Comparison of ENCODE assay signal across 18 cellular contexts in genomic region chr5:87394407-87394806, GRCh38. TPM values are rescaled to one million over a fixed set of nuclear protein-coding genes. Genes with fewer than 3 reads are reported as not detected.
A peak's percentile ranks its signal among the peaks of the same experiment; 100 is the strongest.
DNase-seq lines count a peak whose midpoint lies in the region; ATAC-seq, FAIRE-seq and TF ChIP-seq lines count a peak whose summit lies in the region.
"Had no signal": no experiment of that assay in that cellular context is flagged by ENCODE, and none has a peak within 500 bp of the region (broad histone marks: within the 10 kb centered on the region; RNA-seq: fewer than 3 reads in every experiment).

No MANE protein-coding gene starts in this region.

- no peak overlapping the region for H2AFZ ChIP-seq in mammary epithelial cell (ENCODE audit: low read depth, low read length)
- H2AFZ ChIP-seq: parathyroid adenoma had no signal

- peaks cover 25% of the 10 kb centered on the region for H3K79me2 ChIP-seq in mammary epithelial cell (ENCODE audit: insufficient read depth, low read length)
- H3K79me2 ChIP-seq: parathyroid adenoma had no signal

- peak in 1 of 2 experiments; percentile 17 for DNase-seq in A549 (ENCODE audit: low read depth in 1 of 2, low spot score in 1 of 2)
- no peak for DNase-seq in H54 (ENCODE audit: insufficient read length, low spot score)
- peak; percentile 8 for DNase-seq in mammary epithelial cell
- peak; percentile 82 for DNase-seq in kidney glomerular epithelial cell (lab: John Stamatoyannopoulos, UW)
- no peak for DNase-seq in HK-2 (ENCODE audit: unreplicated experiment)
- DNase-seq: foreskin melanocyte; H9; lower lobe of right lung; NCI-H2107; stimulated activated CD4-positive, alpha-beta T cell treated with anti-CD3 and anti-CD28 coated beads, Interleukin-4, amount 100 ng/mL, for 4 hours; testis had no signal

- H3K36me3 ChIP-seq in mammary epithelial cell (ENCODE audit: insufficient read depth, low read length), result peaks cover 42% of the 10 kb centered on the region

- H3K27me3 ChIP-seq in mammary epithelial cell (ENCODE audit: insufficient read depth, low read length), result no peaks in the 10 kb centered on the region
- H3K27me3 ChIP-seq: BLaER1, testis had no signal

- TF ChIP-seq POLR2A in A549 (IDR thresholded peaks at IDR 0.05; ENCODE audit: low read length) (no peak), H54 (IDR thresholded peaks at IDR 0.05; ENCODE audit: low read depth, low read length) (no peak)

- H3K9me3 ChIP-seq in A549 (no peaks in the 10 kb centered on the region), mammary epithelial cell (replicated peaks; ENCODE audit: insufficient read depth, low read length) (no peaks in the 10 kb centered on the region)
- H3K9me3 ChIP-seq: BLaER1, lower lobe of right lung, testis had no signal

- no peak for TF ChIP-seq RAD21 in A549 (conservative IDR thresholded peaks at IDR 0.05 in 1 of 2, IDR thresholded peaks at IDR 0.05 in 1 of 2)

- no TSS peak for BruUV-seq in mammary epithelial cell (replicated peaks; lab: Mats Ljungman, UMichigan)

- peak; percentile 44 to 51; a peak in 5 of 6 replicates for ATAC-seq in A549
- no peak for ATAC-seq in HG02938 (IDR thresholded peaks at IDR 0.05; ENCODE audit: unreplicated experiment)
- no peak for ATAC-seq in GM19328 (IDR thresholded peaks at IDR 0.05; ENCODE audit: unreplicated experiment)
- ATAC-seq in GM19397 (IDR thresholded peaks at IDR 0.05; ENCODE audit: unreplicated experiment), result no peak

- CTCF ChIA-PET in A549 (lab: Yijun Ruan, JAX) (interaction anchor here (0.8 to 1.3 kb wide), 2 partner anchors 129 to 324 kb away, joined by 3 to 5 read pairs; no protein-coding TSS in a partner anchor), mammary epithelial cell (lab: Charles Lee; ENCODE audit: low non-redundant PET) (no interaction called here)

- H3K4me2 ChIP-seq in A549 (peak overlapping the region; percentile 73), mammary epithelial cell (ENCODE audit: insufficient read depth, low read depth, low read length) (no peak overlapping the region)
- H3K4me2 ChIP-seq: BLaER1, KMS-11 had no signal

- no peak overlapping the region for H3K4me3 ChIP-seq in A549
- no peak overlapping the region for H3K4me3 ChIP-seq in mammary epithelial cell (replicated peaks in 1 of 3; ENCODE audit: insufficient read depth in 1 of 3, low read depth in 2 of 3, low read length in 3 of 3)
- H3K4me3 ChIP-seq: BLaER1, lower lobe of right lung, testis had no signal

- peaks cover 56% of the 10 kb centered on the region for H3K4me1 ChIP-seq in A549
- peaks cover 17% of the 10 kb centered on the region for H3K4me1 ChIP-seq in mammary epithelial cell (ENCODE audit: insufficient read depth, low read length)
- H3K4me1 ChIP-seq: BLaER1, testis had no signal

- H3K9ac ChIP-seq in mammary epithelial cell (ENCODE audit: insufficient read depth, low read length), result no peak overlapping the region
- H3K9ac ChIP-seq: BLaER1, KMS-11, parathyroid adenoma had no signal

- 37% methylated on average over 1 of the region's 1 CpG for WGBS in A549 (ENCODE audit: missing lambda C conversion rate)
- WGBS in mammary epithelial cell (ENCODE audit: low coverage, missing lambda C conversion rate), result 77% methylated on average over 1 of the region's 1 CpG

- no peaks in the 10 kb centered on the region for H4K20me1 ChIP-seq in mammary epithelial cell (ENCODE audit: insufficient read depth, low read length)

- TF ChIP-seq CTCF in A549 (IDR thresholded peaks at IDR 0.05) (no peak), mammary epithelial cell (conservative IDR thresholded peaks at IDR 0.05 in 1 of 2, IDR thresholded peaks at IDR 0.05 in 1 of 2; ENCODE audit: extremely low read depth in 1 of 2, insufficient read depth in 1 of 2, low read depth in 1 of 2, low read length in 2 of 2) (no peak)

- POLR2A ChIA-PET in A549 (lab: Yijun Ruan, JAX), result no interaction called here

- dilution Hi-C loops in mammary epithelial cell (cut with HindIII; ENCODE audit: low sequenced_read_pairs), result no loop called here

- H3K27ac ChIP-seq in A549, result peak overlapping the region in 1 of 2 experiments; percentile 62; a peak in 5 of 6 replicates
- no peak overlapping the region for H3K27ac ChIP-seq in mammary epithelial cell (ENCODE audit: insufficient read depth, low read depth, low read length)
- H3K27ac ChIP-seq: BLaER1, KMS-11, lower lobe of right lung, parathyroid adenoma, testis had no signal

- TF ChIP-seq EP300 in A549 (IDR thresholded peaks at IDR 0.05), result no peak

- peak; percentile 13 for FAIRE-seq in A549 (lab: Jason Lieb, UNC)
- FAIRE-seq in H54 (lab: Jason Lieb, UNC), result peak; percentile 82
- FAIRE-seq: TTC549 had no signal

- intact Hi-C loops in mammary epithelial cell (cut with micrococcal nuclease), result no loop called here

- in situ Hi-C loops in mammary epithelial cell (cut with MboI; ENCODE audit: low sequenced_read_pairs in 2 of 2), result no loop called here

TF ChIP-seq in A549, 52 proteins besides CTCF, POLR2A, EP300 and RAD21:
- no peak for TF ChIP-seq HOXB13 (CRISPR knock-in tag; IDR thresholded peaks at IDR 0.05; ENCODE audit: low read depth)
- no peak for TF ChIP-seq MYC (IDR thresholded peaks at IDR 0.05; ENCODE audit: borderline replicate concordance, low read length)
- TF ChIP-seq, protein P1, sequence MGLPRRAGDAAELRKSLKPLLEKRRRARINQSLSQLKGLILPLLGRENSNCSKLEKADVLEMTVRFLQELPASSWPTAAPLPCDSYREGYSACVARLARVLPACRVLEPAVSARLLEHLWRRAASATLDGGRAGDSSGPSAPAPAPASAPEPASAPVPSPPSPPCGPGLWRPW (IDR thresholded peaks at IDR 0.05), result no peak
- no peak for TF ChIP-seq SREBF2 (IDR thresholded peaks at IDR 0.05)
- no peak for TF ChIP-seq ELK1 (IDR thresholded peaks at IDR 0.05; ENCODE audit: low read depth, low read length)
- peak; percentile 45 to 57; a peak in 2 of 4 replicates for TF ChIP-seq CEBPB (IDR thresholded peaks at IDR 0.05)
- no peak for TF ChIP-seq RARB (CRISPR knock-in tag; IDR thresholded peaks at IDR 0.05)
- TF ChIP-seq HEYL (CRISPR knock-in tag; IDR thresholded peaks at IDR 0.05), result no peak
- peak; percentile 61; the same call in 1 of the 2 replicates for TF ChIP-seq JUNB (IDR thresholded peaks at IDR 0.05)

RNA-seq across cellular contexts. Expression of gene CCNH, which starts 18.3 kb away (rescaled TPM):
- polyA plus RNA-seq in A549 (2011; rRNA removed) (64.8 and 85.1 TPM in 2 replicates), A549 (2017; fragmentation: RNase III; extraction: RNeasy Plus Mini Kit Qiagen cat#74134 plus additional on column Dnase treatment) (72.9 to 79.7 TPM (median 74.1 TPM) in 3 replicates), mammary epithelial cell (51.1 TPM)
- 34.1 and 35.4 TPM in 2 replicates for polyA plus RNA-seq in A549 (2012; cell fraction: cytosol; rRNA removed)
- polyA plus RNA-seq in A549 (2012; cell fraction: nucleus; rRNA removed), result 17.6 and 25.1 TPM in 2 replicates
- polyA minus RNA-seq in A549 (2011; rRNA and poly(A)+ RNA removed), result 69.6 and 87.6 TPM in 2 replicates
- total RNA-seq in mammary epithelial cell, result 10 to 100 TPM; 47.6 to 76.2 TPM
- polyA minus RNA-seq in mammary epithelial cell, result 30.1 TPM

Comparison
In these comparisons a context has a peak if more than half of its experiments do, and no peak if none do; other contexts are left out.
1. ATAC-seq: peak in A549 (2 of 2); none in HG02938 (single experiment), GM19328 (single experiment) and GM19397 (single experiment).
2. DNase-seq: peak in mammary epithelial cell (single experiment) and kidney glomerular epithelial cell (single experiment); none in H54 (single experiment) and HK-2 (single experiment).